1 cellular context compared by ENCODE assay signal in genomic region chr1:201713093-201713810, GRCh38.
TF ChIP-seq lines count a peak whose summit lies in the region.

No MANE protein-coding gene starts in this region.

TF ChIP-seq in GM23338, 12 proteins besides CTCF, POLR2A, EP300 and RAD21 (continued from another document):
- TF ChIP-seq, protein P1, sequence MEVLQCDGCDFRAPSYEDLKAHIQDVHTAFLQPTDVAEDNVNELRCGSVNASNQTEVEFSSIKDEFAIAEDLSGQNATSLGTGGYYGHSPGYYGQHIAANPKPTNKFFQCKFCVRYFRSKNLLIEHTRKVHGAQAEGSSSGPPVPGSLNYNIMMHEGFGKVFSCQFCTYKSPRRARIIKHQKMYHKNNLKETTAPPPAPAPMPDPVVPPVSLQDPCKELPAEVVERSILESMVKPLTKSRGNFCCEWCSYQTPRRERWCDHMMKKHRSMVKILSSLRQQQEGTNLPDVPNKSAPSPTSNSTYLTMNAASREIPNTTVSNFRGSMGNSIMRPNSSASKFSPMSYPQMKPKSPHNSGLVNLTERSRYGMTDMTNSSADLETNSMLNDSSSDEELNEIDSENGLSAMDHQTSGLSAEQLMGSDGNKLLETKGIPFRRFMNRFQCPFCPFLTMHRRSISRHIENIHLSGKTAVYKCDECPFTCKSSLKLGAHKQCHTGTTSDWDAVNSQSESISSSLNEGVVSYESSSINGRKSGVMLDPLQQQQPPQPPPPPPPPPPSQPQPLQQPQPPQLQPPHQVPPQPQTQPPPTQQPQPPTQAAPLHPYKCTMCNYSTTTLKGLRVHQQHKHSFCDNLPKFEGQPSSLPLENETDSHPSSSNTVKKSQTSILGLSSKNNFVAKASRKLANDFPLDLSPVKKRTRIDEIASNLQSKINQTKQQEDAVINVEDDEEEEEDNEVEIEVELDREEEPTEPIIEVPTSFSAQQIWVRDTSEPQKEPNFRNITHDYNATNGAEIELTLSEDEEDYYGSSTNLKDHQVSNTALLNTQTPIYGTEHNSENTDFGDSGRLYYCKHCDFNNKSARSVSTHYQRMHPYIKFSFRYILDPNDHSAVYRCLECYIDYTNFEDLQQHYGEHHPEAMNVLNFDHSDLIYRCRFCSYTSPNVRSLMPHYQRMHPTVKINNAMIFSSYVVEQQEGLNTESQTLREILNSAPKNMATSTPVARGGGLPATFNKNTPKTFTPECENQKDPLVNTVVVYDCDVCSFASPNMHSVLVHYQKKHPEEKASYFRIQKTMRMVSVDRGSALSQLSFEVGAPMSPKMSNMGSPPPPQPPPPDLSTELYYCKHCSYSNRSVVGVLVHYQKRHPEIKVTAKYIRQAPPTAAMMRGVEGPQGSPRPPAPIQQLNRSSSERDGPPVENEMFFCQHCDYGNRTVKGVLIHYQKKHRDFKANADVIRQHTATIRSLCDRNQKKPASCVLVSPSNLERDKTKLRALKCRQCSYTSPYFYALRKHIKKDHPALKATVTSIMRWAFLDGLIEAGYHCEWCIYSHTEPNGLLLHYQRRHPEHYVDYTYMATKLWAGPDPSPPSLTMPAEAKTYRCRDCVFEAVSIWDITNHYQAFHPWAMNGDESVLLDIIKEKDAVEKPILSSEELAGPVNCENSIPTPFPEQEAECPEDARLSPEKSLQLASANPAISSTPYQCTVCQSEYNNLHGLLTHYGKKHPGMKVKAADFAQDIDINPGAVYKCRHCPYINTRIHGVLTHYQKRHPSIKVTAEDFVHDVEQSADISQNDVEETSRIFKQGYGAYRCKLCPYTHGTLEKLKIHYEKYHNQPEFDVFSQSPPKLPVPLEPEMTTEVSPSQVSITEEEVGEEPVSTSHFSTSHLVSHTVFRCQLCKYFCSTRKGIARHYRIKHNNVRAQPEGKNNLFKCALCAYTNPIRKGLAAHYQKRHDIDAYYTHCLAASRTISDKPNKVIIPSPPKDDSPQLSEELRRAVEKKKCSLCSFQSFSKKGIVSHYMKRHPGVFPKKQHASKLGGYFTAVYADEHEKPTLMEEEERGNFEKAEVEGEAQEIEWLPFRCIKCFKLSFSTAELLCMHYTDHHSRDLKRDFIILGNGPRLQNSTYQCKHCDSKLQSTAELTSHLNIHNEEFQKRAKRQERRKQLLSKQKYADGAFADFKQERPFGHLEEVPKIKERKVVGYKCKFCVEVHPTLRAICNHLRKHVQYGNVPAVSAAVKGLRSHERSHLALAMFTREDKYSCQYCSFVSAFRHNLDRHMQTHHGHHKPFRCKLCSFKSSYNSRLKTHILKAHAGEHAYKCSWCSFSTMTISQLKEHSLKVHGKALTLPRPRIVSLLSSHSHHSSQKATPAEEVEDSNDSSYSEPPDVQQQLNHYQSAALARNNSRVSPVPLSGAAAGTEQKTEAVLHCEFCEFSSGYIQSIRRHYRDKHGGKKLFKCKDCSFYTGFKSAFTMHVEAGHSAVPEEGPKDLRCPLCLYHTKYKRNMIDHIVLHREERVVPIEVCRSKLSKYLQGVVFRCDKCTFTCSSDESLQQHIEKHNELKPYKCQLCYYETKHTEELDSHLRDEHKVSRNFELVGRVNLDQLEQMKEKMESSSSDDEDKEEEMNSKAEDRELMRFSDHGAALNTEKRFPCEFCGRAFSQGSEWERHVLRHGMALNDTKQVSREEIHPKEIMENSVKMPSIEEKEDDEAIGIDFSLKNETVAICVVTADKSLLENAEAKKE (CRISPR knock-in tag; IDR thresholded peaks at IDR 0.05), result no peak
- TF ChIP-seq NANOG (IDR thresholded peaks at IDR 0.05; ENCODE audit: borderline replicate concordance) (no peak), EZH2phosphoT487 (IDR thresholded peaks at IDR 0.05; ENCODE audit: unreplicated experiment) (no peak), REST (IDR thresholded peaks at IDR 0.05; ENCODE audit: unreplicated experiment) (no peak), JUNB (IDR thresholded peaks at IDR 0.05; ENCODE audit: unreplicated experiment) (no peak), POLR2AphosphoS5 (IDR thresholded peaks at IDR 0.05; ENCODE audit: low read depth) (no peak), ZNF114 (CRISPR knock-in tag; IDR thresholded peaks at IDR 0.05) (no peak), EZH2 (IDR thresholded peaks at IDR 0.05; ENCODE audit: low read depth, unreplicated experiment) (no peak), ZNF331 (CRISPR knock-in tag; IDR thresholded peaks at IDR 0.05; ENCODE audit: low read depth) (no peak), CREB1 (CRISPR knock-in tag; IDR thresholded peaks at IDR 0.05; ENCODE audit: low read depth) (no peak)
